Comparison of ENCODE assay signal across 23 cellular contexts in genomic region chr22:17695986-17696385, GRCh38. TPM values are rescaled to one million over a fixed set of nuclear protein-coding genes. Genes with fewer than 3 reads are reported as not detected.
A peak's percentile ranks its signal among the peaks of the same experiment; 100 is the strongest.
DNase-seq lines count a peak whose midpoint lies in the region; ATAC-seq and TF ChIP-seq lines count a peak whose summit lies in the region.
"Had no signal": no experiment of that assay in that cellular context is flagged by ENCODE, and none has a peak within 500 bp of the region (broad histone marks: within the 10 kb centered on the region; RNA-seq: fewer than 3 reads in every experiment).

No MANE protein-coding gene starts in this region.

- peaks cover 4% of the 10 kb centered on the region for H3K36me3 ChIP-seq in cardiac muscle cell
- no peaks in the 10 kb centered on the region for H3K36me3 ChIP-seq in mesendoderm (ENCODE audit: control insufficient read depth, insufficient read depth, low read length)

- H2AK5ac ChIP-seq in mesendoderm (ENCODE audit: low read length): no peak overlapping the region

- CTCF ChIA-PET in activated CD8-positive, alpha-beta memory T cell treated with anti-CD3 and anti-CD28 coated beads, Interleukin-2, amount 10 ng/mL, durations not matched to agents 7 days and 5 days (lab: Charles Lee): no interaction called here

- H3K9me3 ChIP-seq in cardiac muscle cell (ENCODE audit: low read depth): no peaks in the 10 kb centered on the region
- H3K9me3 ChIP-seq: MG63 had no signal

- WGBS in mesendoderm (ENCODE audit: extremely low coverage, insufficient coverage, low lambda C conversion rate): no CpG with 5 or more reads among the region's 5 CpGs

- H3K4ac ChIP-seq in mesendoderm (ENCODE audit: low read depth, low read length): no peak overlapping the region

- H3K9me3 Mint-ChIP-seq in activated CD8-positive, alpha-beta memory T cell treated with anti-CD3 and anti-CD28 coated beads, Interleukin-2, amount 10 ng/mL, durations not matched to agents 7 days and 5 days (ENCODE audit: low read depth): no peaks in the 10 kb centered on the region
- H3K9me3 Mint-ChIP-seq: CD8-positive, alpha-beta T cell had no signal

- no peak overlapping the region for H4K5ac ChIP-seq in mesendoderm (ENCODE audit: low read length)

- H3K4me3 Mint-ChIP-seq in activated CD8-positive, alpha-beta memory T cell treated with anti-CD3 and anti-CD28 coated beads, Interleukin-2, amount 10 ng/mL, durations not matched to agents 7 days and 5 days: no peak overlapping the region
- H3K4me3 Mint-ChIP-seq: B cell; CD8-positive, alpha-beta T cell had no signal

- H3K79me2 ChIP-seq in mesendoderm (ENCODE audit: control insufficient read depth, insufficient read depth, low read length): no peaks in the 10 kb centered on the region

- no peaks in the 10 kb centered on the region for H3K79me1 ChIP-seq in mesendoderm (ENCODE audit: low read length)

- no peak overlapping the region for H3K4me2 ChIP-seq in mesendoderm (ENCODE audit: low read length)
- H3K4me2 ChIP-seq: PC-9 had no signal

- no peak overlapping the region for H3K9ac ChIP-seq in mesendoderm (ENCODE audit: low read length)

- H3K27ac ChIP-seq in cardiac muscle cell (peak overlapping the region; percentile 11), mesendoderm (ENCODE audit: low read depth, low read length) (no peak overlapping the region)
- H3K27ac ChIP-seq: 22Rv1, C4-2B, PC-9 had no signal

- peaks cover 6% of the 10 kb centered on the region for H3K36me3 Mint-ChIP-seq in activated CD8-positive, alpha-beta memory T cell treated with anti-CD3 and anti-CD28 coated beads, Interleukin-2, amount 10 ng/mL, durations not matched to agents 7 days and 5 days

- intact Hi-C loops in Right ventricle myocardium inferior (cut with DNase I): no loop called here

- H2BK120ac ChIP-seq in mesendoderm (ENCODE audit: low read depth, low read length): no peak overlapping the region

- H3K56ac ChIP-seq in mesendoderm (ENCODE audit: low read length): no peak overlapping the region

- H4K8ac ChIP-seq in mesendoderm (ENCODE audit: low read depth, low read length): no peak overlapping the region

- H3K4me3 ChIP-seq in cardiac muscle cell: no peak overlapping the region
- H3K4me3 ChIP-seq in mesendoderm (ENCODE audit: low read length): no peak overlapping the region
- H3K4me3 ChIP-seq: MG63, PC-9 had no signal

- no peaks in the 10 kb centered on the region for H3K27me3 Mint-ChIP-seq in activated CD8-positive, alpha-beta memory T cell treated with anti-CD3 and anti-CD28 coated beads, Interleukin-2, amount 10 ng/mL, durations not matched to agents 7 days and 5 days
- H3K27me3 Mint-ChIP-seq: B cell had no signal

- no peak overlapping the region for H2BK15ac ChIP-seq in mesendoderm (replicated peaks; ENCODE audit: low read depth)

- H2BK5ac ChIP-seq in mesendoderm (ENCODE audit: low read length): no peak overlapping the region

- H3K18ac ChIP-seq in mesendoderm (ENCODE audit: low read length): no peak overlapping the region

- peaks cover 21% of the 10 kb centered on the region for H3K4me1 ChIP-seq in cardiac muscle cell (ENCODE audit: low read depth)
- no peaks in the 10 kb centered on the region for H3K4me1 ChIP-seq in mesendoderm (ENCODE audit: control insufficient read depth, low read depth, low read length)

- H3K27me3 ChIP-seq in cardiac muscle cell: no peaks in the 10 kb centered on the region
- H3K27me3 ChIP-seq in mesendoderm (ENCODE audit: insufficient read depth, low read length, poor library complexity): no peaks in the 10 kb centered on the region
- H3K27me3 ChIP-seq: MG63 had no signal

- no peak overlapping the region for H3K27ac Mint-ChIP-seq in activated CD8-positive, alpha-beta memory T cell treated with anti-CD3 and anti-CD28 coated beads, Interleukin-2, amount 10 ng/mL, durations not matched to agents 7 days and 5 days
- H3K27ac Mint-ChIP-seq: B cell; CD8-positive, alpha-beta T cell had no signal

- TF ChIP-seq CTCF in cardiac muscle cell (IDR thresholded peaks at IDR 0.05; ENCODE audit: low read depth, low read length): no peak

- no peak for DNase-seq in cardiac muscle cell (ENCODE audit: low read depth in 1 of 2, low spot score in 1 of 2)
- no peak for DNase-seq in Right ventricle myocardium inferior (ENCODE audit: missing footprints)
- peak; percentile 8 for DNase-seq in astrocyte of the hippocampus (ENCODE audit: low read depth, low spot score)
- DNase-seq in glomerular visceral epithelial cell (ENCODE audit: extremely low spot score): peak; percentile 29
- DNase-seq in mesendoderm: no peak
- DNase-seq in activated CD8-positive, alpha-beta memory T cell treated with anti-CD3 and anti-CD28 coated beads, Interleukin-2, amount 10 ng/mL, durations not matched to agents 7 days and 5 days: no peak
- DNase-seq: CD8-positive, alpha-beta T cell; DMS 273 treated with DMSO at 0.1 percent for 48 hours; DMS79; H7; IMR-90; KG1; MG63; NCI-H2029; NCI-H446 treated with DMSO at 0.1 percent for 48 hours; NCI-H526 treated with DMSO at 0.1 percent for 48 hours; PC-9; RPMI8226; SHP77 had no signal

- peaks cover 12% of the 10 kb centered on the region for H3K4me1 Mint-ChIP-seq in activated CD8-positive, alpha-beta memory T cell treated with anti-CD3 and anti-CD28 coated beads, Interleukin-2, amount 10 ng/mL, durations not matched to agents 7 days and 5 days
- H3K4me1 Mint-ChIP-seq: B cell had no signal

- no peak for ATAC-seq in Right ventricle myocardium inferior
- no peak for ATAC-seq in HG03175 (IDR thresholded peaks at IDR 0.05; ENCODE audit: unreplicated experiment)
- ATAC-seq in activated CD8-positive, alpha-beta memory T cell treated with anti-CD3 and anti-CD28 coated beads, Interleukin-2, amount 10 ng/mL, durations not matched to agents 7 days and 5 days: no peak
- ATAC-seq: CD8-positive, alpha-beta T cell had no signal

- no peak overlapping the region for H3K23ac ChIP-seq in mesendoderm (ENCODE audit: low read length)

RNA-seq across cellular contexts. Expression of gene BCL2L13, which starts 57.4 kb away (rescaled TPM):
- total RNA-seq in cardiac muscle cell (54.5 and 61.5 TPM in 2 replicates), Right ventricle myocardium inferior (95.9 TPM)
- 35.3 and 37.5 TPM in 2 replicates for polyA plus RNA-seq in cardiac muscle cell
- polyA plus RNA-seq in mesendoderm (2013, experiment 1 of 2): 21.5 TPM
- 21.3 TPM for polyA plus RNA-seq in mesendoderm (2013, experiment 2 of 2)
- total RNA-seq in activated CD8-positive, alpha-beta memory T cell treated with anti-CD3 and anti-CD28 coated beads, Interleukin-2, amount 10 ng/mL, durations not matched to agents 7 days and 5 days: 10 to 100 TPM; 27.6 to 32.7 TPM

Comparison
In these comparisons a context has a peak if more than half of its experiments do, and no peak if none do; other contexts are left out.
1. DNase-seq: peak in astrocyte of the hippocampus (single experiment) and glomerular visceral epithelial cell (single experiment); none in cardiac muscle cell (0 of 2), Right ventricle myocardium inferior (single experiment), mesendoderm (single experiment) and activated CD8-positive, alpha-beta memory T cell treated with anti-CD3 and anti-CD28 coated beads, Interleukin-2, amount 10 ng/mL, durations not matched to agents 7 days and 5 days (single experiment).